In genomic region chr20:34109442-34109841, GRCh38 we compare ENCODE assay signal across 14 cellular contexts. TPM values are rescaled to one million over a fixed set of nuclear protein-coding genes. Genes with fewer than 3 reads are reported as not detected.
DNase-seq lines count a peak whose midpoint lies in the region; ATAC-seq and TF ChIP-seq lines count a peak whose summit lies in the region.
"Had no signal": no experiment of that assay in that cellular context is flagged by ENCODE, and none has a peak within 500 bp of the region (broad histone marks: within the 10 kb centered on the region; RNA-seq: fewer than 3 reads in every experiment).

No MANE protein-coding gene starts in this region.

- intact Hi-C loops in activated T-helper 2 cell treated with anti-CD3 and anti-CD28 coated beads, Interferon-gamma antibody, Interleukin-2, Interleukin-4, amounts not matched to agents 10 μg/mL and 5 μg/mL and 100 μg/mL, durations not matched to agents 14 hours and 24 hours and 36 hours (cut with micrococcal nuclease): no loop called here
- intact Hi-C loops in naive thymus-derived CD4-positive, alpha-beta T cell (cut with micrococcal nuclease): no loop called here

- peak overlapping the region; percentile 26 to 98 (median 81) for H3K27ac Mint-ChIP-seq in CD4-positive, CD25-positive, alpha-beta regulatory T cell
- H3K27ac Mint-ChIP-seq in activated T-helper 2 cell treated with anti-CD3 and anti-CD28 coated beads, Interferon-gamma antibody, Interleukin-2, Interleukin-4, amounts not matched to agents 10 μg/mL and 5 μg/mL and 100 μg/mL, durations not matched to agents 14 hours and 24 hours and 36 hours: peak overlapping the region; percentile 43
- H3K27ac Mint-ChIP-seq in naive thymus-derived CD4-positive, alpha-beta T cell: peak overlapping the region in 8 of 9 donors; percentile 29 to 98 (median 49)

- H3K27me3 Mint-ChIP-seq in CD4-positive, CD25-positive, alpha-beta regulatory T cell: peaks cover 6% of the 10 kb centered on the region
- H3K27me3 Mint-ChIP-seq in activated T-helper 2 cell treated with anti-CD3 and anti-CD28 coated beads, Interferon-gamma antibody, Interleukin-2, Interleukin-4, amounts not matched to agents 10 μg/mL and 5 μg/mL and 100 μg/mL, durations not matched to agents 14 hours and 24 hours and 36 hours (ENCODE audit: low read depth): no peaks in the 10 kb centered on the region
- H3K27me3 Mint-ChIP-seq in naive thymus-derived CD4-positive, alpha-beta T cell: peaks cover 0 to 6% (median 0%) of the 10 kb centered on the region in 5 donors

- CTCF ChIA-PET in naive thymus-derived CD4-positive, alpha-beta T cell (lab: Charles Lee): interaction anchor here (0.7 kb wide), 1 partner anchor 323 kb away, joined by 9 read pairs; no protein-coding TSS in a partner anchor

- no peaks in the 10 kb centered on the region for H3K27me3 ChIP-seq in CD4-positive, CD25-positive, alpha-beta regulatory T cell (ENCODE audit: control insufficient read depth, insufficient read depth, low read length)
- H3K27me3 ChIP-seq in naive thymus-derived CD4-positive, alpha-beta T cell (ENCODE audit: control insufficient read depth in 2 of 2, insufficient read depth in 2 of 2, low read length in 2 of 2): no peaks in the 10 kb centered on the region
- H3K27me3 ChIP-seq: adrenal gland, sigmoid colon had no signal

- POLR2A ChIA-PET in naive thymus-derived CD4-positive, alpha-beta T cell (lab: Charles Lee): interaction anchor here (0.7 to 1.7 kb wide), 2 partner anchors 9 to 715 kb away, joined by 3 to 4 read pairs; no protein-coding TSS in a partner anchor

- H3K9me3 Mint-ChIP-seq in CD4-positive, CD25-positive, alpha-beta regulatory T cell: no peaks in the 10 kb centered on the region
- H3K9me3 Mint-ChIP-seq in activated T-helper 2 cell treated with anti-CD3 and anti-CD28 coated beads, Interferon-gamma antibody, Interleukin-2, Interleukin-4, amounts not matched to agents 10 μg/mL and 5 μg/mL and 100 μg/mL, durations not matched to agents 14 hours and 24 hours and 36 hours: no peaks in the 10 kb centered on the region
- H3K9me3 Mint-ChIP-seq in naive thymus-derived CD4-positive, alpha-beta T cell: peaks cover 0 to 4% (median 0%) of the 10 kb centered on the region in 11 donors

- no peak for TF ChIP-seq CTCF in HFF-Myc (IDR thresholded peaks at IDR 0.05; ENCODE audit: low read depth, low read length, missing control alignments)

- peak overlapping the region; percentile 61 for H3K4me3 ChIP-seq in CD4-positive, CD25-positive, alpha-beta regulatory T cell (ENCODE audit: low read depth, low read length)
- H3K4me3 ChIP-seq in HFF-Myc (replicated peaks; ENCODE audit: low read depth, low read length): peak overlapping the region; percentile 99
- no peak overlapping the region for H3K4me3 ChIP-seq in naive thymus-derived CD4-positive, alpha-beta T cell (ENCODE audit: low read length)

- H3K36me3 Mint-ChIP-seq in CD4-positive, CD25-positive, alpha-beta regulatory T cell: peaks cover 15% of the 10 kb centered on the region
- H3K36me3 Mint-ChIP-seq in activated T-helper 2 cell treated with anti-CD3 and anti-CD28 coated beads, Interferon-gamma antibody, Interleukin-2, Interleukin-4, amounts not matched to agents 10 μg/mL and 5 μg/mL and 100 μg/mL, durations not matched to agents 14 hours and 24 hours and 36 hours (ENCODE audit: low read depth): peaks cover 64% of the 10 kb centered on the region
- H3K36me3 Mint-ChIP-seq in naive thymus-derived CD4-positive, alpha-beta T cell: peaks cover 9 to 24% (median 16%) of the 10 kb centered on the region in 5 donors

- peak overlapping the region; percentile 69 to 94 (median 78) for H3K4me3 Mint-ChIP-seq in CD4-positive, CD25-positive, alpha-beta regulatory T cell
- H3K4me3 Mint-ChIP-seq in activated T-helper 2 cell treated with anti-CD3 and anti-CD28 coated beads, Interferon-gamma antibody, Interleukin-2, Interleukin-4, amounts not matched to agents 10 μg/mL and 5 μg/mL and 100 μg/mL, durations not matched to agents 14 hours and 24 hours and 36 hours (ENCODE audit: low read depth): peak overlapping the region; percentile 51
- peak overlapping the region in 9 of 10 donors; percentile 54 to 98 (median 62) for H3K4me3 Mint-ChIP-seq in naive thymus-derived CD4-positive, alpha-beta T cell

- peaks cover 64% of the 10 kb centered on the region for H3K4me1 ChIP-seq in CD4-positive, CD25-positive, alpha-beta regulatory T cell (ENCODE audit: control insufficient read depth, insufficient read depth, low read length, poor library complexity, severe bottlenecking)
- H3K4me1 ChIP-seq in naive thymus-derived CD4-positive, alpha-beta T cell (ENCODE audit: control insufficient read depth in 2 of 2, insufficient read depth in 2 of 2, low read length in 2 of 2): peaks cover 37% of the 10 kb centered on the region in 2 donors

- no peak for DNase-seq in CD4-positive, CD25-positive, alpha-beta regulatory T cell
- no peak for DNase-seq in HFF-Myc (ENCODE audit: extremely low read depth, low read depth)
- no peak for DNase-seq in activated T-helper 2 cell treated with anti-CD3 and anti-CD28 coated beads, Interferon-gamma antibody, Interleukin-2, Interleukin-4, amounts not matched to agents 10 μg/mL and 5 μg/mL and 100 μg/mL, durations not matched to agents 14 hours and 24 hours and 36 hours (ENCODE audit: low spot score)
- DNase-seq in naive thymus-derived CD4-positive, alpha-beta T cell: no peak
- no peak for DNase-seq in activated gamma-delta T cell (lab: John Stamatoyannopoulos, UW)
- no peak for DNase-seq in activated effector memory CD4-positive, alpha-beta T cell treated with anti-CD3 and anti-CD28 coated beads, Interleukin-2, amount 50 U/mL, for 16 hours
- no peak for DNase-seq in NCI-H2081 treated with DMSO at 0.1 percent for 48 hours (lab: John Stamatoyannopoulos, UW)
- DNase-seq in globus pallidus (ENCODE audit: low spot score): no peak
- DNase-seq: activated CD4-positive, CD25-positive, alpha-beta regulatory T cell; adrenal gland; COR-L47; dermis blood vessel endothelial cell; NCI-H1092; sigmoid colon had no signal

- peaks cover 25 to 76% (median 65%) of the 10 kb centered on the region in 4 donors for H3K4me1 Mint-ChIP-seq in CD4-positive, CD25-positive, alpha-beta regulatory T cell
- H3K4me1 Mint-ChIP-seq in activated T-helper 2 cell treated with anti-CD3 and anti-CD28 coated beads, Interferon-gamma antibody, Interleukin-2, Interleukin-4, amounts not matched to agents 10 μg/mL and 5 μg/mL and 100 μg/mL, durations not matched to agents 14 hours and 24 hours and 36 hours (ENCODE audit: low read depth): peaks cover 59% of the 10 kb centered on the region
- peaks cover 49 to 76% (median 70%) of the 10 kb centered on the region in 7 donors for H3K4me1 Mint-ChIP-seq in naive thymus-derived CD4-positive, alpha-beta T cell

- ATAC-seq in CD4-positive, CD25-positive, alpha-beta regulatory T cell (ENCODE audit: low read depth in 2 of 2): no peak
- ATAC-seq in naive thymus-derived CD4-positive, alpha-beta T cell: no peak

- no peaks in the 10 kb centered on the region for H3K9me3 ChIP-seq in CD4-positive, CD25-positive, alpha-beta regulatory T cell (ENCODE audit: control insufficient read depth in 2 of 2, low read length in 2 of 2)
- H3K9me3 ChIP-seq in naive thymus-derived CD4-positive, alpha-beta T cell (ENCODE audit: control insufficient read depth in 2 of 3, low read length in 3 of 3): no peaks in the 10 kb centered on the region
- H3K9me3 ChIP-seq: adrenal gland, sigmoid colon had no signal

- H3K27ac ChIP-seq in CD4-positive, CD25-positive, alpha-beta regulatory T cell (ENCODE audit: insufficient read depth, low read length, poor library complexity, severe bottlenecking): no peak overlapping the region
- H3K27ac ChIP-seq in naive thymus-derived CD4-positive, alpha-beta T cell (ENCODE audit: low read depth, low read length): no peak overlapping the region

- H3K36me3 ChIP-seq in CD4-positive, CD25-positive, alpha-beta regulatory T cell (ENCODE audit: control insufficient read depth, insufficient read depth, low read length): peaks cover 25% of the 10 kb centered on the region
- peaks cover 9 to 16% (median 11%) of the 10 kb centered on the region in 3 experiments for H3K36me3 ChIP-seq in naive thymus-derived CD4-positive, alpha-beta T cell (ENCODE audit: control insufficient read depth in 2 of 3, insufficient read depth in 3 of 3, low read length in 3 of 3)

RNA-seq across cellular contexts. Expression of gene EIF2S2, which starts 2.6 kb away (rescaled TPM):
- 21.6 TPM for total RNA-seq in CD4-positive, CD25-positive, alpha-beta regulatory T cell
- polyA plus RNA-seq in CD4-positive, CD25-positive, alpha-beta regulatory T cell: 10 to 100 TPM; 21.1 to 29.0 (median 23.3) TPM
- 96.0 and 97.6 TPM in 2 replicates for total RNA-seq in activated T-helper 2 cell treated with anti-CD3 and anti-CD28 coated beads, Interferon-gamma antibody, Interleukin-2, Interleukin-4, amounts not matched to agents 10 μg/mL and 5 μg/mL and 100 μg/mL, durations not matched to agents 14 hours and 24 hours and 36 hours
- total RNA-seq in naive thymus-derived CD4-positive, alpha-beta T cell: 10 to 100 TPM; 16.8 to 68.4 (median 48.6) TPM
- polyA plus RNA-seq in naive thymus-derived CD4-positive, alpha-beta T cell: 10 to 100 TPM; 20.2 to 21.2 TPM
